In genomic region chr18:22685788-22686187, GRCh38 we compare ENCODE assay signal across 22 cellular contexts.
DNase-seq lines count a peak whose midpoint lies in the region; ATAC-seq, FAIRE-seq and TF ChIP-seq lines count a peak whose summit lies in the region.
"Had no signal": no experiment of that assay in that cellular context is flagged by ENCODE, and none has a peak within 500 bp of the region (broad histone marks: within the 10 kb centered on the region; RNA-seq: fewer than 3 reads in every experiment).

No MANE protein-coding gene starts in this region.

- BruUV-seq in HepG2 (replicated peaks; lab: Mats Ljungman, UMichigan), result no TSS peak

- H3K79me2 ChIP-seq in HepG2 (ENCODE audit: insufficient read depth, low read length), result no peaks in the 10 kb centered on the region

- peaks cover 10% of the 10 kb centered on the region for H3K9me3 Mint-ChIP-seq in nephron progenitor cell
- H3K9me3 Mint-ChIP-seq: CD4-positive, alpha-beta T cell; CD8-positive, alpha-beta T cell had no signal

- H3K9me3 ChIP-seq in liver (ENCODE audit: control insufficient read depth in 4 of 4, low read length in 3 of 4), result no peaks in the 10 kb centered on the region
- peaks cover 8% of the 10 kb centered on the region; the same call in 1 of the 2 replicates for H3K9me3 ChIP-seq in HepG2 (ENCODE audit: low read length)
- no peaks in the 10 kb centered on the region for H3K9me3 ChIP-seq in right lobe of liver
- no peaks in the 10 kb centered on the region for H3K9me3 ChIP-seq in ovary

- peaks cover 7% of the 10 kb centered on the region for H3K4me1 Mint-ChIP-seq in nephron progenitor cell
- H3K4me1 Mint-ChIP-seq: B cell had no signal

- peaks cover 10% of the 10 kb centered on the region for H3K27me3 Mint-ChIP-seq in nephron progenitor cell (ENCODE audit: low read depth, poor library complexity)
- H3K27me3 Mint-ChIP-seq: B cell had no signal

- TF ChIP-seq EP300 in HepG2 (IDR thresholded peaks at IDR 0.05; ENCODE audit: low read depth in 2 of 2, low read length in 2 of 2) (no peak), HepG2 (CRISPR knock-in tag; IDR thresholded peaks at IDR 0.05; ENCODE audit: borderline replicate concordance) (no peak), ovary (IDR thresholded peaks at IDR 0.05) (no peak)

- H3K27ac ChIP-seq in liver (ENCODE audit: low read depth in 1 of 2, low read length in 2 of 2) (peak overlapping the region; percentile 10 to 45), HepG2 (ENCODE audit: extremely low read length, insufficient read depth, low read length) (no peak overlapping the region), right lobe of liver (peak overlapping the region in 2 of 3 donors; percentile 87 to 93), ovary (no peak overlapping the region)
- H3K27ac ChIP-seq: 22Rv1; BLaER1 treated with 17β-estradiol and CSF1 and Interleukin-3, amounts not matched to agents 10 nM and 100 nM; C4-2B had no signal

- no peaks in the 10 kb centered on the region for H3K36me3 Mint-ChIP-seq in nephron progenitor cell (ENCODE audit: low read depth)
- H3K36me3 Mint-ChIP-seq: CD8-positive, alpha-beta T cell had no signal

- TF ChIP-seq POLR2A in HepG2 (IDR thresholded peaks at IDR 0.05; ENCODE audit: insufficient read depth in 1 of 2, low read depth in 2 of 2, low read length in 2 of 2), result no peak
- no peak for TF ChIP-seq POLR2A in right lobe of liver (IDR thresholded peaks at IDR 0.05)
- TF ChIP-seq POLR2A in ovary (IDR thresholded peaks at IDR 0.05), result no peak

- no peak for ATAC-seq in HepG2
- ATAC-seq in right lobe of liver, result peak in 1 of 4 donors; percentile 2
- ATAC-seq: A549; CD8-positive, alpha-beta T cell had no signal

- TF ChIP-seq CTCF in liver (IDR thresholded peaks at IDR 0.05; ENCODE audit: low read depth, low read length, missing input control), result no peak
- no peak for TF ChIP-seq CTCF in HepG2 (CRISPR knock-in tag; IDR thresholded peaks at IDR 0.05)
- TF ChIP-seq CTCF in right lobe of liver (IDR thresholded peaks at IDR 0.05), result no peak
- no peak for TF ChIP-seq CTCF in nephron progenitor cell (IDR thresholded peaks at IDR 0.05)
- no peak for TF ChIP-seq CTCF in ovary (IDR thresholded peaks at IDR 0.05)

- intact Hi-C loops in HepG2 (cut with micrococcal nuclease; ENCODE audit: unreplicated experiment), result no loop called here
- intact Hi-C loops in right lobe of liver (cut with DNase I), result no loop called here
- intact Hi-C loops in ovary (cut with DNase I), result no loop called here

- no peak overlapping the region for H2AFZ ChIP-seq in HepG2 (ENCODE audit: low read length)

- FAIRE-seq in HepG2 (lab: Jason Lieb, UNC), result no peak
- FAIRE-seq: A549, D721Med, G401.6, GM12891, GM19239 had no signal

- H3K4me2 ChIP-seq in HepG2 (ENCODE audit: low read depth, low read length), result no peak overlapping the region
- H3K4me2 ChIP-seq: A549; BLaER1 treated with 17β-estradiol and CSF1 and Interleukin-3, amounts not matched to agents 10 nM and 100 nM had no signal

- CTCF ChIA-PET in HepG2 (lab: Yijun Ruan, JAX; ENCODE audit: low intra/inter-chr PET ratio, low total read pairs), result no interaction called here

- 66% methylated on average over 2 of the region's 2 CpGs for whole genome bisulfite sequencing in liver
- WGBS in HepG2 (ENCODE audit: low lambda C conversion rate), result 19% methylated on average over 2 of the region's 2 CpGs
- WGBS in right lobe of liver (ENCODE audit: insufficient coverage, low coverage, low lambda C conversion rate, missing lambda C conversion rate), result 35% methylated on average over 2 of the region's 2 CpGs
- WGBS in ovary, 3 donors, result 93 to 95% (median 94%) methylated on average over 2 of the region's 2 CpGs

- POLR2A ChIA-PET in HepG2 (lab: Yijun Ruan, JAX), result no interaction called here

- no peaks in the 10 kb centered on the region for H4K20me1 ChIP-seq in HepG2 (ENCODE audit: insufficient read depth, low read length)
- H4K20me1 ChIP-seq: BLaER1 treated with 17β-estradiol and CSF1 and Interleukin-3, amounts not matched to agents 10 nM and 100 nM had no signal

- H3K27me3 ChIP-seq in liver (ENCODE audit: control insufficient read depth in 4 of 4, insufficient read depth in 4 of 4, low read length in 3 of 4) (no peaks in the 10 kb centered on the region), HepG2 (ENCODE audit: control insufficient read depth in 1 of 2, insufficient read depth in 2 of 2, low read length in 2 of 2) (no peaks in the 10 kb centered on the region), right lobe of liver (no peaks in the 10 kb centered on the region), ovary (no peaks in the 10 kb centered on the region)
- H3K27me3 ChIP-seq: BLaER1 treated with 17β-estradiol and CSF1 and Interleukin-3, amounts not matched to agents 10 nM and 100 nM had no signal

- H3K4me1 ChIP-seq in liver (ENCODE audit: control insufficient read depth in 4 of 4, insufficient read depth in 4 of 4, low read length in 3 of 4) (peaks cover 6 to 39% (median 15%) of the 10 kb centered on the region in 4 donors), HepG2 (ENCODE audit: insufficient read depth, low read length) (peaks cover 15% of the 10 kb centered on the region), right lobe of liver (peaks cover 0 to 54% (median 16%) of the 10 kb centered on the region in 4 donors), ovary (ENCODE audit: insufficient read depth) (peaks cover 2% of the 10 kb centered on the region)

- no peak overlapping the region for H3K4me3 Mint-ChIP-seq in nephron progenitor cell
- H3K4me3 Mint-ChIP-seq: B cell; CD4-positive, alpha-beta T cell; CD8-positive, alpha-beta T cell had no signal

- no peaks in the 10 kb centered on the region for H3K36me3 ChIP-seq in liver (ENCODE audit: control insufficient read depth in 4 of 4, insufficient read depth in 3 of 4, low read depth in 1 of 4, low read length in 3 of 4)
- no peaks in the 10 kb centered on the region for H3K36me3 ChIP-seq in HepG2 (replicated peaks in 1 of 2; ENCODE audit: control insufficient read depth in 1 of 2, insufficient read depth in 2 of 2, low read length in 2 of 2)
- H3K36me3 ChIP-seq in right lobe of liver, result no peaks in the 10 kb centered on the region
- no peaks in the 10 kb centered on the region for H3K36me3 ChIP-seq in ovary
- H3K36me3 ChIP-seq: BLaER1 treated with 17β-estradiol and CSF1 and Interleukin-3, amounts not matched to agents 10 nM and 100 nM had no signal

- in situ Hi-C loops in HepG2 (cut with HindIII; ENCODE audit: extremely low pct_ligation_motif_present, low pct_unique_long_range_greater_than_20kb), result no loop called here

- peak in 1 of 2 donors; percentile 11 for TF ChIP-seq RAD21 in liver (IDR thresholded peaks at IDR 0.05)
- no peak for TF ChIP-seq RAD21 in HepG2 (CRISPR knock-in tag; IDR thresholded peaks at IDR 0.05)

- H3K4me3 ChIP-seq in liver (ENCODE audit: low read depth in 1 of 3, low read length in 3 of 3) (no peak overlapping the region), HepG2 (replicated peaks in 1 of 3; ENCODE audit: insufficient read depth in 1 of 3, low read depth in 2 of 3, low read length in 3 of 3) (no peak overlapping the region), right lobe of liver (no peak overlapping the region), ovary (no peak overlapping the region)
- H3K4me3 ChIP-seq: A549; BLaER1 treated with 17β-estradiol and CSF1 and Interleukin-3, amounts not matched to agents 10 nM and 100 nM had no signal

- DNase-seq in HepG2 (ENCODE audit: low spot score), result no peak
- DNase-seq in right lobe of liver, result no peak
- DNase-seq in nephron progenitor cell, result no peak
- no peak for DNase-seq in ovary
- no peak for DNase-seq in activated naive CD4-positive, alpha-beta T cell treated with Interleukin-2 at 50 U/mL for 16 hours
- DNase-seq: AML-193; Caco-2; Calu3; CD4-positive, alpha-beta T cell; CD8-positive, alpha-beta T cell; DMS79 treated with DMSO at 0.1 percent for 48 hours; GF-D8 had no signal

- peak overlapping the region; percentile 2 for H3K27ac Mint-ChIP-seq in nephron progenitor cell
- H3K27ac Mint-ChIP-seq: B cell; CD4-positive, alpha-beta T cell; CD8-positive, alpha-beta T cell had no signal

- H3K9ac ChIP-seq in liver (ENCODE audit: low read depth in 1 of 2, low read length in 2 of 2) (no peak overlapping the region), HepG2 (ENCODE audit: insufficient read depth, low read depth, low read length) (no peak overlapping the region)
- H3K9ac ChIP-seq: BLaER1 treated with 17β-estradiol and CSF1 and Interleukin-3, amounts not matched to agents 10 nM and 100 nM had no signal

TF ChIP-seq in liver, 16 proteins besides CTCF, POLR2A, EP300 and RAD21 (continues in another document):
- peak; percentile 58 to 72 for TF ChIP-seq HNF4A (conservative IDR thresholded peaks at IDR 0.05)
- peak; percentile 42 for TF ChIP-seq ZBTB33 (IDR thresholded peaks at IDR 0.05)

TF ChIP-seq in HepG2, 621 proteins besides CTCF, POLR2A, EP300 and RAD21 (continues in another document):
- TF ChIP-seq CREBL2 (CRISPR knock-in tag; IDR thresholded peaks at IDR 0.05; ENCODE audit: borderline replicate concordance), result no peak
- TF ChIP-seq U2AF2 (IDR thresholded peaks at IDR 0.05; ENCODE audit: low read depth, low read length), result no peak
- TF ChIP-seq CENPBD1 (CRISPR knock-in tag; IDR thresholded peaks at IDR 0.05; ENCODE audit: borderline replicate concordance, low read depth), result no peak
- no peak for TF ChIP-seq ZBTB26 (CRISPR knock-in tag; IDR thresholded peaks at IDR 0.05; ENCODE audit: borderline replicate concordance)
- no peak for TF ChIP-seq RFX5 (IDR thresholded peaks at IDR 0.05; ENCODE audit: low read depth, low read length)

Comparison
In these comparisons a context has a peak if more than half of its experiments do, and no peak if none do; other contexts are left out.
1. H3K27ac ChIP-seq: peak in liver (2 of 2) and right lobe of liver (2 of 3); none in HepG2 (single experiment) and ovary (0 of 2).